In the genomic region with DNA sequence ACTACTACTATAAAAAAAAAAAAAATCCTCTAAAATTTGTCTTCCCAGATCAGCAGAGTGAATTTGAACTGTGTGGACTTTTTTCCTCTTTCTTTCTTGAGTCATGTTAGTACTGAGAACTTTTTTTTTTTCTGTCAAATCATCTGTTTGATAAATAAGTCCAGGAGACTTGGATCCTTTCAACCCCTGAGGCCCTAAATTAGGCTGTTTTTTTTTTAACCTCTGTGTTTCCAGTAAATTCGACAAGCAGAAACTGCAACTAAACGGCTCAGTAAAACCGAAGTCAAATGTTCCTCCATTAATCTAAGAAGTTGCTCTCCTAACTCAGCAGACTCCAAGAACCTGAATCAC, we compare ENCODE assay signal across 9 cellular contexts. TPM values are rescaled to one million over a fixed set of nuclear protein-coding genes. Genes with fewer than 3 reads are reported as not detected.
DNase-seq lines count a peak whose midpoint lies in the region; ATAC-seq and TF ChIP-seq lines count a peak whose summit lies in the region.
"Had no signal": no experiment of that assay in that cellular context is flagged by ENCODE, and none has a peak within 500 bp of the region (broad histone marks: within the 10 kb centered on the region; RNA-seq: fewer than 3 reads in every experiment).

No MANE protein-coding gene starts in this region.

- H3K36me3 ChIP-seq in stomach, result peaks cover 7 to 38% (median 19%) of the 10 kb centered on the region in 4 donors

- no peaks in the 10 kb centered on the region for H3K27me3 Mint-ChIP-seq in activated CD4-positive, alpha-beta T cell treated with anti-CD3 and anti-CD28 coated beads for 36 hours
- H3K27me3 Mint-ChIP-seq in activated T-helper 2 cell treated with anti-CD3 and anti-CD28 coated beads, Interferon-gamma antibody, Interleukin-2, Interleukin-4, amounts not matched to agents 10 μg/mL and 5 μg/mL and 100 μg/mL, durations not matched to agents 14 hours and 24 hours and 36 hours (ENCODE audit: low read depth), result no peaks in the 10 kb centered on the region
- H3K27me3 Mint-ChIP-seq in immature natural killer cell (ENCODE audit: low read depth in 3 of 3), result peaks cover 20 to 36% (median 25%) of the 10 kb centered on the region in 3 donors

- H3K4me3 ChIP-seq in stomach, result peak overlapping the region; percentile 81 to 94 (median 92)

- H3K4me1 Mint-ChIP-seq in activated CD4-positive, alpha-beta T cell treated with anti-CD3 and anti-CD28 coated beads for 36 hours, result peaks cover 53% of the 10 kb centered on the region
- H3K4me1 Mint-ChIP-seq in activated T-helper 2 cell treated with anti-CD3 and anti-CD28 coated beads, Interferon-gamma antibody, Interleukin-2, Interleukin-4, amounts not matched to agents 10 μg/mL and 5 μg/mL and 100 μg/mL, durations not matched to agents 14 hours and 24 hours and 36 hours (ENCODE audit: low read depth), result peaks cover 57% of the 10 kb centered on the region
- H3K4me1 Mint-ChIP-seq in immature natural killer cell, result peaks cover 66 to 77% of the 10 kb centered on the region in 2 donors

- no peak for TF ChIP-seq EP300 in stomach (IDR thresholded peaks at IDR 0.05)

- H3K36me3 Mint-ChIP-seq in activated CD4-positive, alpha-beta T cell treated with anti-CD3 and anti-CD28 coated beads for 36 hours (ENCODE audit: low read depth), result peaks cover 36% of the 10 kb centered on the region
- H3K36me3 Mint-ChIP-seq in activated T-helper 2 cell treated with anti-CD3 and anti-CD28 coated beads, Interferon-gamma antibody, Interleukin-2, Interleukin-4, amounts not matched to agents 10 μg/mL and 5 μg/mL and 100 μg/mL, durations not matched to agents 14 hours and 24 hours and 36 hours (ENCODE audit: low read depth), result peaks cover 65% of the 10 kb centered on the region
- peaks cover 6 to 34% (median 21%) of the 10 kb centered on the region in 3 donors for H3K36me3 Mint-ChIP-seq in immature natural killer cell

- H3K4me1 ChIP-seq in stomach, result peaks cover 41 to 81% (median 58%) of the 10 kb centered on the region in 4 donors

- 12 to 24% (median 15%) methylated on average over 3 of the region's 3 CpGs for WGBS in stomach, 5 donors

- H3K4me3 Mint-ChIP-seq in activated CD4-positive, alpha-beta T cell treated with anti-CD3 and anti-CD28 coated beads for 36 hours, result peak overlapping the region; percentile 92
- peak overlapping the region; percentile 82 for H3K4me3 Mint-ChIP-seq in activated T-helper 2 cell treated with anti-CD3 and anti-CD28 coated beads, Interferon-gamma antibody, Interleukin-2, Interleukin-4, amounts not matched to agents 10 μg/mL and 5 μg/mL and 100 μg/mL, durations not matched to agents 14 hours and 24 hours and 36 hours (ENCODE audit: low read depth)
- peak overlapping the region; percentile 92 to 99 (median 95) for H3K4me3 Mint-ChIP-seq in immature natural killer cell

- H3K9me3 Mint-ChIP-seq in activated CD4-positive, alpha-beta T cell treated with anti-CD3 and anti-CD28 coated beads for 36 hours (ENCODE audit: low read depth), result no peaks in the 10 kb centered on the region
- H3K9me3 Mint-ChIP-seq in activated T-helper 2 cell treated with anti-CD3 and anti-CD28 coated beads, Interferon-gamma antibody, Interleukin-2, Interleukin-4, amounts not matched to agents 10 μg/mL and 5 μg/mL and 100 μg/mL, durations not matched to agents 14 hours and 24 hours and 36 hours, result no peaks in the 10 kb centered on the region
- H3K9me3 Mint-ChIP-seq in immature natural killer cell, result no peaks in the 10 kb centered on the region

- H3K27ac ChIP-seq in stomach, result peak overlapping the region in 4 of 5 donors; percentile 96 to 99 (median 99)

- peak overlapping the region; percentile 73 for H3K27ac Mint-ChIP-seq in activated CD4-positive, alpha-beta T cell treated with anti-CD3 and anti-CD28 coated beads for 36 hours
- H3K27ac Mint-ChIP-seq in activated T-helper 2 cell treated with anti-CD3 and anti-CD28 coated beads, Interferon-gamma antibody, Interleukin-2, Interleukin-4, amounts not matched to agents 10 μg/mL and 5 μg/mL and 100 μg/mL, durations not matched to agents 14 hours and 24 hours and 36 hours, result peak overlapping the region; percentile 82
- peak overlapping the region; percentile 83 to 96 (median 88) for H3K27ac Mint-ChIP-seq in immature natural killer cell

- CTCF ChIA-PET in activated CD4-positive, alpha-beta T cell treated with anti-CD3 and anti-CD28 coated beads for 36 hours (lab: Charles Lee), result interaction anchor here (0.9 to 2.8 kb wide), 9 partner anchors 10 to 154 kb away, joined by 3 to 7 read pairs (median 5); no protein-coding TSS in a partner anchor

- intact Hi-C loops in activated CD4-positive, alpha-beta T cell treated with anti-CD3 and anti-CD28 coated beads for 36 hours (cut with DNase I, micrococcal nuclease), result loop anchor here (1.0 to 10.0 kb wide), 9 partner anchors 18 to 1902 kb away; a partner anchor contains a TSS
- intact Hi-C loops in activated T-helper 2 cell treated with anti-CD3 and anti-CD28 coated beads, Interferon-gamma antibody, Interleukin-2, Interleukin-4, amounts not matched to agents 10 μg/mL and 5 μg/mL and 100 μg/mL, durations not matched to agents 14 hours and 24 hours and 36 hours (cut with micrococcal nuclease), result loop anchor here (1.0 to 10.0 kb wide), 10 partner anchors 11 to 1898 kb away; no protein-coding TSS in a partner anchor
- intact Hi-C loops in stomach (cut with DNase I; ENCODE audit: low total_unique reads), result no loop called here

- DNase-seq in activated CD4-positive, alpha-beta T cell treated with anti-CD3 and anti-CD28 coated beads for 36 hours, result no peak
- DNase-seq in activated CD4-positive, alpha-beta T cell treated with anti-CD3 and anti-CD28 coated beads, Interleukin-2, amount 50 U/mL, for 4 hours, result no peak
- no peak for DNase-seq in activated T-helper 2 cell treated with anti-CD3 and anti-CD28 coated beads, Interferon-gamma antibody, Interleukin-2, Interleukin-4, amounts not matched to agents 10 μg/mL and 5 μg/mL and 100 μg/mL, durations not matched to agents 14 hours and 24 hours and 36 hours (ENCODE audit: low spot score)
- no peak for DNase-seq in immature natural killer cell
- DNase-seq in stomach, result no peak
- DNase-seq in NOMO-1 (lab: John Stamatoyannopoulos, UW; ENCODE audit: unreplicated experiment in 2 of 2), result no peak
- no peak for DNase-seq in GM20000 (ENCODE audit: low spot score)
- DNase-seq: NCI-H2171 treated with DMSO at 0.1 percent for 48 hours had no signal

- no peak for ATAC-seq in activated CD4-positive, alpha-beta T cell treated with anti-CD3 and anti-CD28 coated beads for 36 hours
- ATAC-seq in HG02884 (IDR thresholded peaks at IDR 0.05; ENCODE audit: unreplicated experiment), result no peak

- TF ChIP-seq CTCF in stomach (IDR thresholded peaks at IDR 0.05), result no peak
- TF ChIP-seq CTCF in GM20000 (IDR thresholded peaks at IDR 0.05; ENCODE audit: extremely low read depth, missing control alignments), result no peak

- POLR2A ChIA-PET in activated CD4-positive, alpha-beta T cell treated with anti-CD3 and anti-CD28 coated beads for 36 hours (lab: Charles Lee), result interaction anchor here (0.6 to 1.1 kb wide), 4 partner anchors 11 to 712 kb away, joined by 3 to 8 read pairs (median 4); no protein-coding TSS in a partner anchor

- H3K9me3 ChIP-seq in stomach, result no peaks in the 10 kb centered on the region

- TF ChIP-seq POLR2A in stomach (IDR thresholded peaks at IDR 0.05), result no peak

- no peaks in the 10 kb centered on the region for H3K27me3 ChIP-seq in stomach

RNA-seq across cellular contexts. Expression of a gene that starts 2.7 kb away (rescaled TPM):
- total RNA-seq in activated CD4-positive, alpha-beta T cell treated with anti-CD3 and anti-CD28 coated beads for 36 hours, result 10 to 100 TPM; 19.9 to 22.9 TPM
- total RNA-seq in activated T-helper 2 cell treated with anti-CD3 and anti-CD28 coated beads, Interferon-gamma antibody, Interleukin-2, Interleukin-4, amounts not matched to agents 10 μg/mL and 5 μg/mL and 100 μg/mL, durations not matched to agents 14 hours and 24 hours and 36 hours, result 33.5 and 37.1 TPM in 2 replicates
- polyA plus RNA-seq in immature natural killer cell (100 to 1,000 TPM in 2 of 3 donors, 10 to 100 TPM in 1; 62.9 to 154 (median 151) TPM), stomach (10 to 100 TPM in 2 of 3 donors, 1 to 10 TPM in 1; 6.7 to 11.9 (median 11.9) TPM)
- total RNA-seq in stomach, result 10 to 100 TPM in 4 of 5 donors, 1 to 10 TPM in 1; 2.2 to 38.7 (median 15.6) TPM
